8 cellular contexts compared by ENCODE assay signal in genomic region chr3:158731938-158732855, GRCh38. TPM values are rescaled to one million over a fixed set of nuclear protein-coding genes. Genes with fewer than 3 reads are reported as not detected.
DNase-seq lines count a peak whose midpoint lies in the region; ATAC-seq and TF ChIP-seq lines count a peak whose summit lies in the region.

Gene RARRES1, minus strand, starts transcription at chr3:158732457. Its CDS starts 42 bp downstream, at chr3:158732415.

- H3K4me2 ChIP-seq in osteoblast (ENCODE audit: insufficient read depth, low read length), result peak within 1 kb of the TSS; percentile 94

- H3K9me3 ChIP-seq in HEK293 (ENCODE audit: control insufficient read depth, insufficient read depth, low read depth, low read length) (no peaks in the 10 kb centered on the region), osteoblast (ENCODE audit: low read depth, low read length) (peaks cover 5% of the 10 kb centered on the region)

- intact Hi-C loops in head of caudate nucleus (cut with DNase I), result no loop called here

- H3K27me3 ChIP-seq in osteoblast (ENCODE audit: insufficient read depth, low read length), result no peaks in the 10 kb centered on the region

- H3K4me3 ChIP-seq in HEK293 (ENCODE audit: low read depth, low read length), result peak within 1 kb of the TSS; percentile 11
- peak within 1 kb of the TSS; percentile 78 for H3K4me3 ChIP-seq in osteoblast (ENCODE audit: insufficient read depth, low read length)

- H4K20me1 ChIP-seq in osteoblast (ENCODE audit: insufficient read depth, low read length), result no peaks in the 10 kb centered on the region

- no peak within 1 kb of the TSS for H3K27ac Mint-ChIP-seq in activated naive CD4-positive, alpha-beta T cell treated with anti-CD3 and anti-CD28 coated beads, Interleukin-2, amount 50 U/mL, for 72 hours

- DNase-seq in NCI-H2171 (lab: John Stamatoyannopoulos, UW) (peak; percentile 35), head of caudate nucleus (peak in 39 of 42 donors; percentile 17 to 77 (median 49)), osteoblast (ENCODE audit: insufficient read length, low spot score, missing footprints) (peak; percentile 93), hippocampal formation (lab: John Stamatoyannopoulos, UW) (no peak)
- peak in 1 of 2 donors; percentile 57 for DNase-seq in activated naive CD4-positive, alpha-beta T cell treated with anti-CD3 and anti-CD28 coated beads, Interleukin-2, amount 50 U/mL, for 72 hours (ENCODE audit: low spot score in 2 of 2)
- DNase-seq in effector CD8-positive, alpha-beta T cell (lab: John Stamatoyannopoulos, UW), result no peak

- H3K36me3 Mint-ChIP-seq in activated naive CD4-positive, alpha-beta T cell treated with anti-CD3 and anti-CD28 coated beads, Interleukin-2, amount 50 U/mL, for 72 hours, result peaks cover 6 to 9% of the 10 kb centered on the region in 2 donors

- CTCF ChIA-PET in HEK293 (lab: Yijun Ruan, JAX), result no interaction called here

- TF ChIP-seq CTCF in HEK293 (tag by site-specific recombination; IDR thresholded peaks at IDR 0.05) (no peak), osteoblast (IDR thresholded peaks at IDR 0.05; ENCODE audit: extremely low read depth, low read depth, low read length) (no peak)

- H3K4me1 ChIP-seq in HEK293 (ENCODE audit: control insufficient read depth, insufficient read depth, low read length) (no peaks in the 10 kb centered on the region), osteoblast (ENCODE audit: insufficient read depth, low read length) (peaks cover 30% of the 10 kb centered on the region)

- peak; percentile 73 for ATAC-seq in GM18502 (IDR thresholded peaks at IDR 0.05; ENCODE audit: poor library complexity, unreplicated experiment)
- peak; percentile 71 for ATAC-seq in activated naive CD4-positive, alpha-beta T cell treated with anti-CD3 and anti-CD28 coated beads, Interleukin-2, amount 50 U/mL, for 72 hours

- H3K27ac ChIP-seq in HEK293 (ENCODE audit: extremely low read depth, low read depth, low read length) (no peak within 1 kb of the TSS), osteoblast (ENCODE audit: low read depth, low read length) (peak within 1 kb of the TSS; percentile 44)

- no peaks in the 10 kb centered on the region for H3K79me2 ChIP-seq in osteoblast (ENCODE audit: insufficient read depth, low read length)

- H2AFZ ChIP-seq in osteoblast (ENCODE audit: low read length), result peak within 1 kb of the TSS; percentile 78

- peaks cover 0 to 9% of the 10 kb centered on the region in 2 donors for H3K9me3 Mint-ChIP-seq in activated naive CD4-positive, alpha-beta T cell treated with anti-CD3 and anti-CD28 coated beads, Interleukin-2, amount 50 U/mL, for 72 hours

- H3K36me3 ChIP-seq in HEK293 (ENCODE audit: control insufficient read depth in 2 of 2, insufficient read depth in 1 of 2, low read length in 2 of 2), result no peaks in the 10 kb centered on the region
- H3K36me3 ChIP-seq in osteoblast (ENCODE audit: insufficient read depth, low read length), result peaks cover 4% of the 10 kb centered on the region

- POLR2A ChIA-PET in HEK293 (lab: Yijun Ruan, JAX), result no interaction called here

TF ChIP-seq in HEK293, 187 proteins besides CTCF, POLR2A, EP300 and RAD21:
- no peak for TF ChIP-seq REST (tag by site-specific recombination; IDR thresholded peaks at IDR 0.05)
- TF ChIP-seq ZNF596 (tag by site-specific recombination; IDR thresholded peaks at IDR 0.05), result no peak
- no peak for TF ChIP-seq ZNF768 (tag by site-specific recombination; IDR thresholded peaks at IDR 0.05)
- TF ChIP-seq ZBTB21 (tag by site-specific recombination; IDR thresholded peaks at IDR 0.05), result no peak
- TF ChIP-seq ZNF266 (tag by site-specific recombination; IDR thresholded peaks at IDR 0.05; ENCODE audit: low read depth), result no peak
- TF ChIP-seq ZNF660 (tag by site-specific recombination; IDR thresholded peaks at IDR 0.05), result no peak

RNA-seq across cellular contexts. Expression of gene RARRES1, which starts in this region (rescaled TPM):
- total RNA-seq in activated naive CD4-positive, alpha-beta T cell treated with anti-CD3 and anti-CD28 coated beads, Interleukin-2, amount 50 U/mL, for 72 hours, result not detected
- 13.6 and 19.5 TPM in 2 replicates for total RNA-seq in osteoblast

Comparison
In these comparisons a context has a peak if more than half of its experiments do, and no peak if none do; other contexts are left out.
1. RNA of gene RARRES1 (total RNA-seq): 13.6 to 19.5 TPM in osteoblast; not detected in activated naive CD4-positive, alpha-beta T cell treated with anti-CD3 and anti-CD28 coated beads, Interleukin-2, amount 50 U/mL, for 72 hours; every median in the first group is over 10 times any median in the second.
2. Peak in ATAC-seq in activated naive CD4-positive, alpha-beta T cell treated with anti-CD3 and anti-CD28 coated beads, Interleukin-2, amount 50 U/mL, for 72 hours; RNA of the gene not detected or under 1 TPM.
3. DNase-seq: peak in NCI-H2171 (single experiment), head of caudate nucleus (39 of 42) and osteoblast (single experiment); none in hippocampal formation (0 of 2) and effector CD8-positive, alpha-beta T cell (single experiment).